22 cellular contexts compared by ENCODE assay signal in the genomic region with DNA sequence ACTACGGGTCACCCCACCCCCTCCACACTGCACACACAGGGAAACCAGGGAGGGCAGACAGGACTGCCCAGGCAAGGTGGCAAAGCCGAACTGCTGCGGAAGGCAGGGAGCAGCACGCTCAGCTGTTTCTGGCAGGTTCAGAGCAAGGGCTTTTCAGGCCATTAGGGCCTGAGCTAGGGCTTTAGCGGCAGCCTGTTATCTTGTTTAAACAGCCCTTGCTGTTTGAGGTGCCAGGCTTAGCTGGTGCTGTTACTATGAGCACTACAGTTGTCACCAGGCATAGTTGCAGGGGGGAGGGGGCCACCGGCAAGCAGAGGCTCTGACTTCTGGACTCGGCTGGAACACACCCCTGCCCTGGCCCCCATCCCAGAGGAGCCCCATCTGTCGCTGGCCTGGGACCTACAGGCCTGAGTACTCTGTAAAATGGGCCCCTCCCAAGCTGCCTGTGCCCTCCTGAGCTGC. TPM values are rescaled to one million over a fixed set of nuclear protein-coding genes. Genes with fewer than 3 reads are reported as not detected.
DNase-seq lines count a peak whose midpoint lies in the region; ATAC-seq, FAIRE-seq and TF ChIP-seq lines count a peak whose summit lies in the region.
"Had no signal": no experiment of that assay in that cellular context is flagged by ENCODE, and none has a peak within 500 bp of the region (broad histone marks: within the 10 kb centered on the region; RNA-seq: fewer than 3 reads in every experiment).

No MANE protein-coding gene starts in this region.

- no peaks in the 10 kb centered on the region for H3K36me3 Mint-ChIP-seq in activated T-helper 2 cell treated with anti-CD3 and anti-CD28 coated beads, Interferon-gamma antibody, Interleukin-2, Interleukin-4, amounts not matched to agents 10 μg/mL and 5 μg/mL and 100 μg/mL, durations not matched to agents 14 hours and 24 hours and 36 hours (ENCODE audit: low read depth)
- H3K36me3 Mint-ChIP-seq in activated naive CD8-positive, alpha-beta T cell treated with anti-CD3 and anti-CD28 coated beads, Interleukin-2, amount 50 U/mL, for 24 hours (ENCODE audit: low read depth): no peaks in the 10 kb centered on the region
- H3K36me3 Mint-ChIP-seq: activated CD8-positive, alpha-beta memory T cell treated with anti-CD3 and anti-CD28 coated beads, Interleukin-2, amount 10 ng/mL, durations not matched to agents 7 days and 5 days; CD8-positive, alpha-beta memory T cell had no signal

- H3K27me3 Mint-ChIP-seq in activated T-helper 2 cell treated with anti-CD3 and anti-CD28 coated beads, Interferon-gamma antibody, Interleukin-2, Interleukin-4, amounts not matched to agents 10 μg/mL and 5 μg/mL and 100 μg/mL, durations not matched to agents 14 hours and 24 hours and 36 hours (ENCODE audit: low read depth): no peaks in the 10 kb centered on the region
- no peaks in the 10 kb centered on the region for H3K27me3 Mint-ChIP-seq in activated naive CD8-positive, alpha-beta T cell treated with anti-CD3 and anti-CD28 coated beads, Interleukin-2, amount 50 U/mL, for 24 hours
- H3K27me3 Mint-ChIP-seq: activated CD8-positive, alpha-beta memory T cell treated with anti-CD3 and anti-CD28 coated beads, Interleukin-2, amount 10 ng/mL, durations not matched to agents 7 days and 5 days; stimulated activated naive CD8-positive, alpha-beta T cell treated with anti-CD3 and anti-CD28 coated beads, Interleukin-15, amount 100 ng/mL, for 72 hours had no signal

- H3K4me3 ChIP-seq in right atrium auricular region (no peak overlapping the region), left ventricle myocardium inferior (no peak overlapping the region)
- H3K4me3 ChIP-seq: gastrocnemius medialis, GM12878, vagina had no signal

- intact Hi-C loops in Right ventricle myocardium inferior (cut with DNase I) (no loop called here), left ventricle myocardium inferior (cut with micrococcal nuclease) (no loop called here)
- intact Hi-C loops in activated T-helper 2 cell treated with anti-CD3 and anti-CD28 coated beads, Interferon-gamma antibody, Interleukin-2, Interleukin-4, amounts not matched to agents 10 μg/mL and 5 μg/mL and 100 μg/mL, durations not matched to agents 14 hours and 24 hours and 36 hours (cut with micrococcal nuclease): no loop called here

- H3K27me3 ChIP-seq in right atrium auricular region (no peaks in the 10 kb centered on the region), left ventricle myocardium inferior (ENCODE audit: low read depth) (no peaks in the 10 kb centered on the region)
- H3K27me3 ChIP-seq: gastrocnemius medialis, vagina had no signal

- ATAC-seq in Right ventricle myocardium inferior: peak; percentile 92
- ATAC-seq in activated naive CD8-positive, alpha-beta T cell treated with anti-CD3 and anti-CD28 coated beads, Interleukin-2, amount 50 U/mL, for 24 hours: no peak
- ATAC-seq: activated CD4-positive, CD25-positive, alpha-beta regulatory T cell treated with anti-CD3 and anti-CD28 coated beads, Interleukin-2, amount 50 U/mL, for 24 hours; activated CD8-positive, alpha-beta memory T cell treated with anti-CD3 and anti-CD28 coated beads, Interleukin-2, amount 10 ng/mL, durations not matched to agents 7 days and 5 days; gastrocnemius medialis; GM12878; stimulated activated naive CD8-positive, alpha-beta T cell treated with anti-CD3 and anti-CD28 coated beads, Interleukin-15, amount 100 ng/mL, for 72 hours had no signal

- H3K36me3 ChIP-seq in right atrium auricular region (no peaks in the 10 kb centered on the region), left ventricle myocardium inferior (no peaks in the 10 kb centered on the region)
- H3K36me3 ChIP-seq: gastrocnemius medialis, vagina had no signal

- FAIRE-seq in urothelium cell line (lab: Jason Lieb, UNC): peak; percentile 58
- FAIRE-seq: endothelial cell of umbilical vein, G401.6, GM12878 had no signal

- no peak overlapping the region for H3K27ac Mint-ChIP-seq in activated T-helper 2 cell treated with anti-CD3 and anti-CD28 coated beads, Interferon-gamma antibody, Interleukin-2, Interleukin-4, amounts not matched to agents 10 μg/mL and 5 μg/mL and 100 μg/mL, durations not matched to agents 14 hours and 24 hours and 36 hours
- no peak overlapping the region for H3K27ac Mint-ChIP-seq in activated naive CD8-positive, alpha-beta T cell treated with anti-CD3 and anti-CD28 coated beads, Interleukin-2, amount 50 U/mL, for 24 hours
- H3K27ac Mint-ChIP-seq: activated CD8-positive, alpha-beta memory T cell treated with anti-CD3 and anti-CD28 coated beads, Interleukin-2, amount 10 ng/mL, durations not matched to agents 7 days and 5 days; T-helper 1 cell treated with Interleukin-12 subunit alpha and Interleukin-12 subunit beta and Interleukin-4 antibody, amounts not matched to agents 30 μg/mL and 1 μg/mL, for 36 hours had no signal

- no peaks in the 10 kb centered on the region for H3K4me1 Mint-ChIP-seq in activated T-helper 2 cell treated with anti-CD3 and anti-CD28 coated beads, Interferon-gamma antibody, Interleukin-2, Interleukin-4, amounts not matched to agents 10 μg/mL and 5 μg/mL and 100 μg/mL, durations not matched to agents 14 hours and 24 hours and 36 hours (ENCODE audit: low read depth)
- H3K4me1 Mint-ChIP-seq in activated naive CD8-positive, alpha-beta T cell treated with anti-CD3 and anti-CD28 coated beads, Interleukin-2, amount 50 U/mL, for 24 hours: no peaks in the 10 kb centered on the region
- H3K4me1 Mint-ChIP-seq: activated CD8-positive, alpha-beta memory T cell treated with anti-CD3 and anti-CD28 coated beads, Interleukin-2, amount 10 ng/mL, durations not matched to agents 7 days and 5 days; CD8-positive, alpha-beta memory T cell; stimulated activated naive CD8-positive, alpha-beta T cell treated with anti-CD3 and anti-CD28 coated beads, Interleukin-15, amount 100 ng/mL, for 72 hours had no signal

- TF ChIP-seq CTCF in right atrium auricular region (IDR thresholded peaks at IDR 0.05): no peak
- no peak for TF ChIP-seq CTCF in left ventricle myocardium inferior (IDR thresholded peaks at IDR 0.05; ENCODE audit: borderline replicate concordance)

- H3K27ac ChIP-seq in right atrium auricular region (peak overlapping the region in 1 of 2 donors; percentile 39), left ventricle myocardium inferior (replicated peaks) (peak overlapping the region; percentile 68)
- H3K27ac ChIP-seq: gastrocnemius medialis, vagina had no signal

- peaks cover 0 to 19% of the 10 kb centered on the region in 2 donors for H3K4me1 ChIP-seq in right atrium auricular region
- peaks cover 20% of the 10 kb centered on the region for H3K4me1 ChIP-seq in left ventricle myocardium inferior
- H3K4me1 ChIP-seq: gastrocnemius medialis, vagina had no signal

- no peak for DNase-seq in Right ventricle myocardium inferior (ENCODE audit: missing footprints)
- DNase-seq in right atrium auricular region (ENCODE audit: low spot score): no peak
- peak; percentile 84 for DNase-seq in NCI-H82 (lab: John Stamatoyannopoulos, UW)
- DNase-seq in left ventricle myocardium inferior: peak; percentile 70
- DNase-seq in urothelium cell line (ENCODE audit: low spot score): no peak
- no peak for DNase-seq in iPS-NIHi7 (ENCODE audit: extremely low spot score)
- DNase-seq in activated T-helper 2 cell treated with anti-CD3 and anti-CD28 coated beads, Interferon-gamma antibody, Interleukin-2, Interleukin-4, amounts not matched to agents 10 μg/mL and 5 μg/mL and 100 μg/mL, durations not matched to agents 14 hours and 24 hours and 36 hours (ENCODE audit: low spot score): no peak
- DNase-seq in activated naive CD8-positive, alpha-beta T cell treated with anti-CD3 and anti-CD28 coated beads, Interleukin-2, amount 50 U/mL, for 24 hours: no peak
- DNase-seq: activated CD8-positive, alpha-beta memory T cell treated with anti-CD3 and anti-CD28 coated beads, Interleukin-2, amount 10 ng/mL, durations not matched to agents 7 days and 5 days; activated effector memory CD4-positive, alpha-beta T cell treated with Interleukin-2 at 50 U/mL for 16 hours; amniotic stem cell; CD8-positive, alpha-beta memory T cell; gastrocnemius medialis; GOT3; mammary epithelial cell; stimulated activated naive CD8-positive, alpha-beta T cell treated with anti-CD3 and anti-CD28 coated beads, Interleukin-15, amount 100 ng/mL, for 72 hours had no signal

- H3K9me3 ChIP-seq in right atrium auricular region (no peaks in the 10 kb centered on the region), left ventricle myocardium inferior (replicated peaks) (no peaks in the 10 kb centered on the region)
- H3K9me3 ChIP-seq: gastrocnemius medialis, vagina had no signal

- no peaks in the 10 kb centered on the region for H3K9me3 Mint-ChIP-seq in activated T-helper 2 cell treated with anti-CD3 and anti-CD28 coated beads, Interferon-gamma antibody, Interleukin-2, Interleukin-4, amounts not matched to agents 10 μg/mL and 5 μg/mL and 100 μg/mL, durations not matched to agents 14 hours and 24 hours and 36 hours
- H3K9me3 Mint-ChIP-seq in activated naive CD8-positive, alpha-beta T cell treated with anti-CD3 and anti-CD28 coated beads, Interleukin-2, amount 50 U/mL, for 24 hours: no peaks in the 10 kb centered on the region
- H3K9me3 Mint-ChIP-seq: CD8-positive, alpha-beta memory T cell; stimulated activated naive CD8-positive, alpha-beta T cell treated with anti-CD3 and anti-CD28 coated beads, Interleukin-15, amount 100 ng/mL, for 72 hours; T-helper 1 cell treated with Interleukin-12 subunit alpha and Interleukin-12 subunit beta and Interleukin-4 antibody, amounts not matched to agents 30 μg/mL and 1 μg/mL, for 36 hours had no signal

- no peak overlapping the region for H3K4me3 Mint-ChIP-seq in activated T-helper 2 cell treated with anti-CD3 and anti-CD28 coated beads, Interferon-gamma antibody, Interleukin-2, Interleukin-4, amounts not matched to agents 10 μg/mL and 5 μg/mL and 100 μg/mL, durations not matched to agents 14 hours and 24 hours and 36 hours (ENCODE audit: low read depth)
- no peak overlapping the region for H3K4me3 Mint-ChIP-seq in activated naive CD8-positive, alpha-beta T cell treated with anti-CD3 and anti-CD28 coated beads, Interleukin-2, amount 50 U/mL, for 24 hours
- H3K4me3 Mint-ChIP-seq: activated CD8-positive, alpha-beta memory T cell treated with anti-CD3 and anti-CD28 coated beads, Interleukin-2, amount 10 ng/mL, durations not matched to agents 7 days and 5 days; CD8-positive, alpha-beta memory T cell; stimulated activated naive CD8-positive, alpha-beta T cell treated with anti-CD3 and anti-CD28 coated beads, Interleukin-15, amount 100 ng/mL, for 72 hours; T-helper 1 cell treated with Interleukin-12 subunit alpha and Interleukin-12 subunit beta and Interleukin-4 antibody, amounts not matched to agents 30 μg/mL and 1 μg/mL, for 36 hours had no signal

RNA-seq across cellular contexts. Expression of a gene that starts 34.9 kb away (rescaled TPM):
- total RNA-seq in Right ventricle myocardium inferior (not detected), right atrium auricular region (not detected), left ventricle myocardium inferior (not detected)
- not detected in 2 replicates for total RNA-seq in activated T-helper 2 cell treated with anti-CD3 and anti-CD28 coated beads, Interferon-gamma antibody, Interleukin-2, Interleukin-4, amounts not matched to agents 10 μg/mL and 5 μg/mL and 100 μg/mL, durations not matched to agents 14 hours and 24 hours and 36 hours
- total RNA-seq: activated CD8-positive, alpha-beta memory T cell treated with anti-CD3 and anti-CD28 coated beads, Interleukin-2, amount 10 ng/mL, durations not matched to agents 7 days and 5 days; CD8-positive, alpha-beta memory T cell; endothelial cell of umbilical vein; gastrocnemius medialis; vagina had no signal

RNA-seq across cellular contexts. Expression of a gene that starts 36.6 kb away (rescaled TPM):
- 3.1 TPM for total RNA-seq in Right ventricle myocardium inferior
- 1 to 10 TPM; 1.9 to 3.2 TPM for total RNA-seq in right atrium auricular region
- 2.9 TPM for total RNA-seq in left ventricle myocardium inferior
- 0.32 and 0.39 TPM in 2 replicates for total RNA-seq in activated T-helper 2 cell treated with anti-CD3 and anti-CD28 coated beads, Interferon-gamma antibody, Interleukin-2, Interleukin-4, amounts not matched to agents 10 μg/mL and 5 μg/mL and 100 μg/mL, durations not matched to agents 14 hours and 24 hours and 36 hours

RNA-seq across cellular contexts. Expression of a gene that starts 38.3 kb away (rescaled TPM):
- total RNA-seq in Right ventricle myocardium inferior (0.54 TPM), right atrium auricular region (1 to 10 TPM in 1 of 2 donors, under 1 TPM in 1; 0.59 to 2.0 TPM), left ventricle myocardium inferior (0.47 TPM)
- not detected in 2 replicates for total RNA-seq in activated T-helper 2 cell treated with anti-CD3 and anti-CD28 coated beads, Interferon-gamma antibody, Interleukin-2, Interleukin-4, amounts not matched to agents 10 μg/mL and 5 μg/mL and 100 μg/mL, durations not matched to agents 14 hours and 24 hours and 36 hours

Comparison
In these comparisons a context has a peak if more than half of its experiments do, and no peak if none do; other contexts are left out.
1. DNase-seq: peak in NCI-H82 (single experiment) and left ventricle myocardium inferior (single experiment); none in Right ventricle myocardium inferior (single experiment), right atrium auricular region (single experiment), urothelium cell line (single experiment), iPS-NIHi7 (single experiment), activated T-helper 2 cell treated with anti-CD3 and anti-CD28 coated beads, Interferon-gamma antibody, Interleukin-2, Interleukin-4, amounts not matched to agents 10 μg/mL and 5 μg/mL and 100 μg/mL, durations not matched to agents 14 hours and 24 hours and 36 hours (single experiment) and activated naive CD8-positive, alpha-beta T cell treated with anti-CD3 and anti-CD28 coated beads, Interleukin-2, amount 50 U/mL, for 24 hours (single experiment).